ENCODE assay signal across 23 cellular contexts in the genomic region with DNA sequence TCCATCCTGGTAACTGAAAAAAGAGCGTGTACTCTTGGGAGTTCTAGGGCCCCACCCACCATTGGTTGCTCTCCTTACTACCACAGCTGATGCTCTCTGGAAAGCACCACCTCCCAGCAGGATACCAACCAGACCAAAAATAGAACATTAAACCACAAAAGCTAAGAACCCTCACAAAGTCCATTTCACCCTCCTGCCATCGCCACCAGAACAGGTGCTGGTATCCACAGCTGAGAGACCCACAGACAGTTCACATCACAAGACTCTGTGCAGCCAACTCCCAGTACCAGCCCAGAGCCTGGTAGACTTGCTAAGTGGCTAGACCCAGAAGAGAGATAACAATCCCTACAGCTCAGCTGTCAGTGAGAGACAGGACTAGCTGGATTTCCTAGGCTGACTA.
"Had no signal": no experiment of that assay in that cellular context is flagged by ENCODE, and none has a peak within 500 bp of the region (broad histone marks: within the 10 kb centered on the region; RNA-seq: fewer than 3 reads in every experiment).

No MANE protein-coding gene starts in this region.

- H3K27ac ChIP-seq: SJSA1 had no signal

- H3K4me1 ChIP-seq: SJSA1 had no signal

- H3K36me3 ChIP-seq: SJSA1 had no signal

- H3K4me3 ChIP-seq: SJSA1 had no signal

- H3K4me2 ChIP-seq: SK-N-SH had no signal

- H3K27me3 ChIP-seq: SJSA1 had no signal

- DNase-seq: activated CD4-positive, alpha-beta T cell treated with anti-CD3 and anti-CD28 coated beads, Interleukin-2, amount 10 ng/mL, durations not matched to agents 24 days and 14 days; activated CD4-positive, alpha-beta T cell treated with anti-CD3 and anti-CD28 coated beads, Interleukin-2, amount 50 U/mL, for 4 hours; activated CD8-positive, alpha-beta T cell treated with anti-CD3 and anti-CD28 coated beads for 36 hours; activated naive CD4-positive, alpha-beta T cell treated with anti-CD3 and anti-CD28 coated beads, Interleukin-2, amount 10 ng/mL, durations not matched to agents 7 days and 5 days; activated naive CD8-positive, alpha-beta T cell treated with anti-CD3 and anti-CD28 coated beads, Interleukin-2, amount 50 U/mL, for 24 hours; activated T-cell treated with anti-CD3 and anti-CD28 coated beads, Interleukin-2, amount 50 U/mL, for 24 hours; anterior cingulate cortex; central memory CD4-positive, alpha-beta T cell; NCI-H1048; NCI-H1105 treated with DMSO at 0.1 percent for 48 hours; NCI-H1436; NCI-H1694; NCI-H1930; NCI-H2081 treated with DMSO at 0.1 percent for 48 hours; NCI-H226; NCI-H446 treated with DMSO at 0.1 percent for 48 hours; NCI-H524; NCI-H69; NCI-H82; SHP77; SK-N-SH had no signal

- ATAC-seq: activated CD8-positive, alpha-beta T cell treated with anti-CD3 and anti-CD28 coated beads for 36 hours; activated naive CD8-positive, alpha-beta T cell treated with anti-CD3 and anti-CD28 coated beads, Interleukin-2, amount 50 U/mL, for 24 hours; Panc1 had no signal

- H3K9ac ChIP-seq: SK-N-SH had no signal
